In genomic region chr15:64893481-64894394, GRCh38 we compare ENCODE assay signal across 1 cellular context.
TF ChIP-seq lines count a peak whose summit lies in the region.

No MANE protein-coding gene starts in this region.

TF ChIP-seq in GM12878, 131 proteins besides CTCF, POLR2A, EP300 and RAD21 (continued from another document):
- TF ChIP-seq ZNF687 (IDR thresholded peaks at IDR 0.05): peak; percentile 80
- no peak for TF ChIP-seq PRDM15 (CRISPR knock-in tag; IDR thresholded peaks at IDR 0.05)
- no peak; the same call in 1 of the 2 replicates for TF ChIP-seq MXI1 (IDR thresholded peaks at IDR 0.05; ENCODE audit: low read depth, low read length)
- TF ChIP-seq IKZF2 (IDR thresholded peaks at IDR 0.05): peak; percentile 85 to 86; a peak in 3 of 4 replicates
- peak; percentile 43; the same call in 1 of the 2 replicates for TF ChIP-seq WRNIP1 (IDR thresholded peaks at IDR 0.05; ENCODE audit: borderline replicate concordance, low read depth, low read length)
- peak; percentile 25; the same call in 1 of the 2 replicates for TF ChIP-seq TCF3 (IDR thresholded peaks at IDR 0.05; ENCODE audit: borderline replicate concordance, insufficient read depth, low read depth, low read length)
- peak; percentile 83; the same call in 1 of the 2 replicates for TF ChIP-seq ASH2L (IDR thresholded peaks at IDR 0.05; ENCODE audit: borderline replicate concordance, low read depth)
- no peak for TF ChIP-seq CBX5 (IDR thresholded peaks at IDR 0.05; ENCODE audit: low read depth)
- 0 out of 2 replicates have a peak, but pooled peaks have one; percentile 17 for TF ChIP-seq HSF1 (IDR thresholded peaks at IDR 0.05; ENCODE audit: low read depth, low read length)
- TF ChIP-seq JUND (IDR thresholded peaks at IDR 0.05; ENCODE audit: low read depth, low read length): peak; percentile 71; the same call in 1 of the 2 replicates
- TF ChIP-seq POU2F2 (IDR thresholded peaks at IDR 0.05; ENCODE audit: borderline replicate concordance, low read depth, low read length): peak; percentile 72; the same call in 2 of the 3 replicates
- 0 out of 2 replicates have a peak, but pooled peaks have one; percentile 32 for TF ChIP-seq RB1 (IDR thresholded peaks at IDR 0.05; ENCODE audit: borderline replicate concordance)
- no peak for TF ChIP-seq NR2C1 (IDR thresholded peaks at IDR 0.05)
- no peak for TF ChIP-seq RCOR1 (conservative IDR thresholded peaks at IDR 0.05; ENCODE audit: low read depth, low read length)
- peak; percentile 83; the same call in 1 of the 2 replicates for TF ChIP-seq RBBP5 (conservative IDR thresholded peaks at IDR 0.05)
- peak; percentile 36; the same call in 1 of the 2 replicates for TF ChIP-seq ZNF217 (IDR thresholded peaks at IDR 0.05)
- TF ChIP-seq SP1 (IDR thresholded peaks at IDR 0.05; ENCODE audit: low read depth, low read length): peak; percentile 94
- peak; percentile 46; the same call in 1 of the 2 replicates for TF ChIP-seq TCF7 (IDR thresholded peaks at IDR 0.05; ENCODE audit: borderline replicate concordance)
